16 cellular contexts compared by ENCODE assay signal in the genomic region with DNA sequence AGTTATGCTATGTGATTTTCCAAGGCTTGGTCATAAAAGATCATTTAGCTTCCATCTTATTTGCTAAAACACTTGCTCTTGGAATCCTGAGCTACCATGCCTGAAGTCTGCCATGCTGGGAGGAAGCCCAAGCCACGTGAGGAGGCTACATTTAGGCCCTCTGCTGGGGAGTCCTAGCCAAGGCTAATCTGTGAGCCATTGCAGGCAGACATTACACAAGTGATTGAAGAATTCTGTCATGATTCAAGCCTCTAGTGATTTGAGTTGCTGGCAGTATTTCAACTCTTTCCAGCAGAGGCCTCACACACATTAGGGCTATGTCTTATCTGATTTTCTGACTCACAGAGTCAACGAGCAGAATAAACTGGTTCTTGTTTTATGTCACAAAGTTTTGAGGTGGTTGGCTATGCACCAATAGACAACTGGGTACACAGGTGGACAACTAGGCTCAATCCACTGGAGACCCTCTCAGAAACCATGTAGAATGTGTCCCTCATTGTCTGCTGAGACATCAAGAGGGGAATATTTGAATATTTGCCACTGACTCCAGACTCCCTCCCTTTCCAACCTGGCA.
DNase-seq lines count a peak whose midpoint lies in the region; ATAC-seq and TF ChIP-seq lines count a peak whose summit lies in the region.
"Had no signal": no experiment of that assay in that cellular context is flagged by ENCODE, and none has a peak within 500 bp of the region (broad histone marks: within the 10 kb centered on the region; RNA-seq: fewer than 3 reads in every experiment).

No MANE protein-coding gene starts in this region.

- H3K4me3 Mint-ChIP-seq in chondrocyte (ENCODE audit: unreplicated experiment) = no peak overlapping the region
- H3K4me3 Mint-ChIP-seq in activated CD4-positive, alpha-beta memory T cell treated with anti-CD3 and anti-CD28 coated beads for 36 hours = no peak overlapping the region

- peaks cover 29% of the 10 kb centered on the region for H3K9me3 Mint-ChIP-seq in chondrocyte (ENCODE audit: low read depth)
- H3K9me3 Mint-ChIP-seq in activated CD4-positive, alpha-beta memory T cell treated with anti-CD3 and anti-CD28 coated beads for 36 hours = peaks cover 13% of the 10 kb centered on the region
- peaks cover 10 to 17% of the 10 kb centered on the region in 2 donors for H3K9me3 Mint-ChIP-seq in activated naive CD4-positive, alpha-beta T cell treated with anti-CD3 and anti-CD28 coated beads, Interleukin-2, amount 50 U/mL, for 72 hours

- CTCF ChIA-PET in activated CD4-positive, alpha-beta memory T cell treated with anti-CD3 and anti-CD28 coated beads for 36 hours (lab: Charles Lee) = no interaction called here

- H3K36me3 Mint-ChIP-seq in chondrocyte (ENCODE audit: low read depth) = peaks cover 9% of the 10 kb centered on the region
- H3K36me3 Mint-ChIP-seq in activated CD4-positive, alpha-beta memory T cell treated with anti-CD3 and anti-CD28 coated beads for 36 hours = no peaks in the 10 kb centered on the region
- H3K36me3 Mint-ChIP-seq in activated naive CD4-positive, alpha-beta T cell treated with anti-CD3 and anti-CD28 coated beads, Interleukin-2, amount 50 U/mL, for 72 hours = peaks cover 0 to 5% of the 10 kb centered on the region in 2 donors

- no peak for TF ChIP-seq POLR2A in NB4 (IDR thresholded peaks at IDR 0.05; ENCODE audit: extremely low read depth, insufficient read length)

- POLR2A ChIA-PET in activated CD4-positive, alpha-beta memory T cell treated with anti-CD3 and anti-CD28 coated beads for 36 hours (lab: Charles Lee) = no interaction called here

- intact Hi-C loops in activated CD4-positive, alpha-beta memory T cell treated with anti-CD3 and anti-CD28 coated beads for 36 hours (cut with micrococcal nuclease) = no loop called here

- peak overlapping the region; percentile 73 for H3K27ac Mint-ChIP-seq in chondrocyte (ENCODE audit: unreplicated experiment)
- no peak overlapping the region for H3K27ac Mint-ChIP-seq in activated CD4-positive, alpha-beta memory T cell treated with anti-CD3 and anti-CD28 coated beads for 36 hours
- H3K27ac Mint-ChIP-seq in activated naive CD4-positive, alpha-beta T cell treated with anti-CD3 and anti-CD28 coated beads, Interleukin-2, amount 50 U/mL, for 72 hours = no peak overlapping the region

- peak; percentile 1 for DNase-seq in DMS79 (lab: John Stamatoyannopoulos, UW)
- no peak for DNase-seq in DMS79 treated with DMSO at 0.1 percent for 48 hours (lab: John Stamatoyannopoulos, UW)
- peak; percentile 36 for DNase-seq in NB4 (ENCODE audit: low read depth)
- no peak for DNase-seq in chondrocyte (ENCODE audit: low spot score)
- peak; percentile 72 for DNase-seq in non-pigmented ciliary epithelial cell (ENCODE audit: low read depth)
- DNase-seq in DMS153 treated with DMSO at 0.1 percent for 48 hours (lab: John Stamatoyannopoulos, UW; ENCODE audit: unreplicated experiment) = no peak
- no peak for DNase-seq in activated CD4-positive, alpha-beta memory T cell treated with anti-CD3 and anti-CD28 coated beads for 36 hours
- DNase-seq in activated naive CD4-positive, alpha-beta T cell treated with anti-CD3 and anti-CD28 coated beads, Interleukin-2, amount 50 U/mL, for 72 hours (ENCODE audit: low spot score in 2 of 2) = no peak
- DNase-seq: 8988T; activated CD4-positive, alpha-beta T cell treated with anti-CD3 and anti-CD28 coated beads, Interleukin-2, amount 50 U/mL, for 1 hour; activated gamma-delta T cell treated with Interleukin-2 at 50 U/mL for 16 hours; head of caudate nucleus; posterior cingulate gyrus; stimulated activated CD4-positive, alpha-beta T cell treated with anti-CD3 and anti-CD28 coated beads, Interleukin-4, amount 100 ng/mL, for 1 hour; SW 1271 had no signal

- peaks cover 42% of the 10 kb centered on the region for H3K4me1 Mint-ChIP-seq in chondrocyte (ENCODE audit: low read depth)
- no peaks in the 10 kb centered on the region for H3K4me1 Mint-ChIP-seq in activated CD4-positive, alpha-beta memory T cell treated with anti-CD3 and anti-CD28 coated beads for 36 hours (ENCODE audit: low read depth)

- TF ChIP-seq CTCF in NB4 (IDR thresholded peaks at IDR 0.05; ENCODE audit: low read depth, low read length) (peak; percentile 20), chondrocyte (IDR thresholded peaks at IDR 0.05) (peak; percentile 52)

- H3K27me3 Mint-ChIP-seq in chondrocyte (ENCODE audit: low read depth) = no peaks in the 10 kb centered on the region
- peaks cover 8% of the 10 kb centered on the region for H3K27me3 Mint-ChIP-seq in activated CD4-positive, alpha-beta memory T cell treated with anti-CD3 and anti-CD28 coated beads for 36 hours

- H3K4me3 ChIP-seq in NB4 (ENCODE audit: low read depth, low read length) = no peak overlapping the region
- H3K4me3 ChIP-seq: coronary artery had no signal

- no peak for ATAC-seq in activated naive CD4-positive, alpha-beta T cell treated with anti-CD3 and anti-CD28 coated beads, Interleukin-2, amount 50 U/mL, for 72 hours

Comparison
In these comparisons a context has a peak if more than half of its experiments do, and no peak if none do; other contexts are left out.
1. DNase-seq: peak in DMS79 (single experiment), NB4 (single experiment) and non-pigmented ciliary epithelial cell (single experiment); none in DMS79 treated with DMSO at 0.1 percent for 48 hours (single experiment), chondrocyte (single experiment), DMS153 treated with DMSO at 0.1 percent for 48 hours (single experiment), activated CD4-positive, alpha-beta memory T cell treated with anti-CD3 and anti-CD28 coated beads for 36 hours (single experiment) and activated naive CD4-positive, alpha-beta T cell treated with anti-CD3 and anti-CD28 coated beads, Interleukin-2, amount 50 U/mL, for 72 hours (0 of 2).